In the genomic region with DNA sequence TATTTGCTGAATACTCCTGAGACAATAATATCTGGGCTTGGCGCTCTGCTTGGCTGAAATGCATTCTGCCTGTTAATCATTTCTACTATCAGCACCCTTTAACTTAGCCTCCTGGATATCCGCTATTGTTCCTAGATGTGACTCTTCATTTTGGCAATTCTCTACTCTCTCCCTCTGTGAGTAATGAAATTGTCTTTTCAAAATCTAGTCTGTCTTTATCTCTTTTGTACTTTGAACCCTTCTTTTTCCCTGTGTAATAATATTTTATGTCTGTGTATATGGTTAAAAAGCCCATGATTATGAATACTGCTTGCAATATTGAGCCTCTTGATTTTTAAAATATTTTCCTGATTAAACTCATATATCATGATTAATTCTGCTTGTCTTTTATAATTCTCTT, we compare ENCODE assay signal across 18 cellular contexts. TPM values are rescaled to one million over a fixed set of nuclear protein-coding genes. Genes with fewer than 3 reads are reported as not detected.
DNase-seq lines count a peak whose midpoint lies in the region; ATAC-seq and TF ChIP-seq lines count a peak whose summit lies in the region.
"Had no signal": no experiment of that assay in that cellular context is flagged by ENCODE, and none has a peak within 500 bp of the region (broad histone marks: within the 10 kb centered on the region; RNA-seq: fewer than 3 reads in every experiment).

No MANE protein-coding gene starts in this region.

- DNase-seq in activated naive CD8-positive, alpha-beta T cell treated with anti-CD3 and anti-CD28 coated beads, Interleukin-2, amount 50 U/mL, for 24 hours, result no peak
- DNase-seq in activated naive CD8-positive, alpha-beta T cell treated with anti-CD3 and anti-CD28 coated beads for 36 hours, result no peak
- DNase-seq in epithelial cell of prostate (ENCODE audit: low read depth, low spot score), result no peak
- no peak for DNase-seq in left colon
- DNase-seq in nephron progenitor cell, result no peak
- no peak for DNase-seq in natural killer cell
- DNase-seq in MG63, result no peak
- DNase-seq in progenitor cell of endocrine pancreas (ENCODE audit: low spot score, unreplicated experiment), result no peak
- DNase-seq: Calu3; CD8-positive, alpha-beta T cell; HFFc6; IMR-90 had no signal

- no peaks in the 10 kb centered on the region for H3K9me3 ChIP-seq in MG63
- H3K9me3 ChIP-seq: BLaER1 treated with 17β-estradiol and CSF1 and Interleukin-3, amounts not matched to agents 10 nM and 100 nM had no signal

- peaks cover 3% of the 10 kb centered on the region for H3K36me3 Mint-ChIP-seq in activated naive CD8-positive, alpha-beta T cell treated with anti-CD3 and anti-CD28 coated beads, Interleukin-2, amount 50 U/mL, for 24 hours (ENCODE audit: low read depth)
- H3K36me3 Mint-ChIP-seq in activated naive CD8-positive, alpha-beta T cell treated with anti-CD3 and anti-CD28 coated beads for 36 hours, result peaks cover 7% of the 10 kb centered on the region
- H3K36me3 Mint-ChIP-seq in nephron progenitor cell (ENCODE audit: low read depth), result no peaks in the 10 kb centered on the region
- no peaks in the 10 kb centered on the region for H3K36me3 Mint-ChIP-seq in natural killer cell
- no peaks in the 10 kb centered on the region for H3K36me3 Mint-ChIP-seq in progenitor cell of endocrine pancreas (ENCODE audit: insufficient read depth)
- H3K36me3 Mint-ChIP-seq: CD8-positive, alpha-beta T cell had no signal

- H3K36me3 ChIP-seq in MG63, result no peaks in the 10 kb centered on the region
- H3K36me3 ChIP-seq: BLaER1 treated with 17β-estradiol and CSF1 and Interleukin-3, amounts not matched to agents 10 nM and 100 nM had no signal

- H3K4me3 ChIP-seq in MG63, result no peak overlapping the region
- H3K4me3 ChIP-seq: BLaER1 treated with 17β-estradiol and CSF1 and Interleukin-3, amounts not matched to agents 10 nM and 100 nM; GM12878; GM23338 had no signal

- H3K4me3 Mint-ChIP-seq in activated naive CD8-positive, alpha-beta T cell treated with anti-CD3 and anti-CD28 coated beads, Interleukin-2, amount 50 U/mL, for 24 hours, result no peak overlapping the region
- no peak overlapping the region for H3K4me3 Mint-ChIP-seq in activated naive CD8-positive, alpha-beta T cell treated with anti-CD3 and anti-CD28 coated beads for 36 hours
- H3K4me3 Mint-ChIP-seq in nephron progenitor cell, result no peak overlapping the region
- H3K4me3 Mint-ChIP-seq in natural killer cell, result no peak overlapping the region
- H3K4me3 Mint-ChIP-seq in progenitor cell of endocrine pancreas (ENCODE audit: low read depth), result no peak overlapping the region
- H3K4me3 Mint-ChIP-seq: B cell; CD8-positive, alpha-beta T cell; GM23338; HFFc6 had no signal

- no peaks in the 10 kb centered on the region for H3K9me3 Mint-ChIP-seq in activated naive CD8-positive, alpha-beta T cell treated with anti-CD3 and anti-CD28 coated beads, Interleukin-2, amount 50 U/mL, for 24 hours
- peaks cover 1% of the 10 kb centered on the region for H3K9me3 Mint-ChIP-seq in activated naive CD8-positive, alpha-beta T cell treated with anti-CD3 and anti-CD28 coated beads for 36 hours
- H3K9me3 Mint-ChIP-seq in nephron progenitor cell, result peaks cover 3% of the 10 kb centered on the region
- H3K9me3 Mint-ChIP-seq in natural killer cell, result no peaks in the 10 kb centered on the region
- H3K9me3 Mint-ChIP-seq in progenitor cell of endocrine pancreas (ENCODE audit: low read depth), result no peaks in the 10 kb centered on the region
- H3K9me3 Mint-ChIP-seq: CD8-positive, alpha-beta T cell; HFFc6 had no signal

- H3K27ac ChIP-seq in epithelial cell of prostate, result peak overlapping the region; percentile 64
- H3K27ac ChIP-seq: 22Rv1; BLaER1 treated with 17β-estradiol and CSF1 and Interleukin-3, amounts not matched to agents 10 nM and 100 nM had no signal

- H3K27ac Mint-ChIP-seq in activated naive CD8-positive, alpha-beta T cell treated with anti-CD3 and anti-CD28 coated beads, Interleukin-2, amount 50 U/mL, for 24 hours, result peak overlapping the region; percentile 24
- H3K27ac Mint-ChIP-seq in activated naive CD8-positive, alpha-beta T cell treated with anti-CD3 and anti-CD28 coated beads for 36 hours, result no peak overlapping the region
- H3K27ac Mint-ChIP-seq in nephron progenitor cell, result peak overlapping the region; percentile 8
- no peak overlapping the region for H3K27ac Mint-ChIP-seq in natural killer cell
- H3K27ac Mint-ChIP-seq in progenitor cell of endocrine pancreas, result no peak overlapping the region
- H3K27ac Mint-ChIP-seq: B cell; CD8-positive, alpha-beta T cell; GM23338; HFFc6 had no signal

- peaks cover 52% of the 10 kb centered on the region for H3K4me1 Mint-ChIP-seq in activated naive CD8-positive, alpha-beta T cell treated with anti-CD3 and anti-CD28 coated beads, Interleukin-2, amount 50 U/mL, for 24 hours
- peaks cover 29% of the 10 kb centered on the region for H3K4me1 Mint-ChIP-seq in activated naive CD8-positive, alpha-beta T cell treated with anti-CD3 and anti-CD28 coated beads for 36 hours
- peaks cover 32% of the 10 kb centered on the region for H3K4me1 Mint-ChIP-seq in nephron progenitor cell
- no peaks in the 10 kb centered on the region for H3K4me1 Mint-ChIP-seq in natural killer cell
- H3K4me1 Mint-ChIP-seq in progenitor cell of endocrine pancreas (ENCODE audit: low read depth), result peaks cover 7% of the 10 kb centered on the region
- H3K4me1 Mint-ChIP-seq: B cell had no signal

- intact Hi-C loops in left colon (cut with DNase I, micrococcal nuclease), result no loop called here
- intact Hi-C loops in natural killer cell (cut with micrococcal nuclease), result no loop called here

- H3K27me3 Mint-ChIP-seq in activated naive CD8-positive, alpha-beta T cell treated with anti-CD3 and anti-CD28 coated beads, Interleukin-2, amount 50 U/mL, for 24 hours, result peaks cover 20% of the 10 kb centered on the region
- peaks cover 13% of the 10 kb centered on the region for H3K27me3 Mint-ChIP-seq in activated naive CD8-positive, alpha-beta T cell treated with anti-CD3 and anti-CD28 coated beads for 36 hours
- H3K27me3 Mint-ChIP-seq in nephron progenitor cell (ENCODE audit: low read depth, poor library complexity) (peaks cover 16% of the 10 kb centered on the region), natural killer cell (ENCODE audit: low read depth in 2 of 2) (peaks cover 44 to 52% of the 10 kb centered on the region in 2 donors), progenitor cell of endocrine pancreas (peaks cover 33% of the 10 kb centered on the region)

- no peaks in the 10 kb centered on the region; the same call in 1 of the 2 replicates for H3K27me3 ChIP-seq in MG63
- H3K27me3 ChIP-seq: BLaER1 treated with 17β-estradiol and CSF1 and Interleukin-3, amounts not matched to agents 10 nM and 100 nM had no signal

- TF ChIP-seq CTCF in nephron progenitor cell (IDR thresholded peaks at IDR 0.05) (no peak), natural killer cell (IDR thresholded peaks at IDR 0.05) (no peak), progenitor cell of endocrine pancreas (IDR thresholded peaks at IDR 0.05; ENCODE audit: unreplicated experiment) (no peak)

- ATAC-seq in activated naive CD8-positive, alpha-beta T cell treated with anti-CD3 and anti-CD28 coated beads, Interleukin-2, amount 50 U/mL, for 24 hours, result no peak
- ATAC-seq in left colon, result peak; percentile 71
- ATAC-seq in natural killer cell, result no peak
- ATAC-seq: CD8-positive, alpha-beta T cell; GM12878; GM23338; HCT116 had no signal

RNA-seq across cellular contexts. Expression of a gene that starts 6.2 kb away (rescaled TPM):
- 10 to 100 TPM; 34.3 to 35.2 TPM for total RNA-seq in activated naive CD8-positive, alpha-beta T cell treated with anti-CD3 and anti-CD28 coated beads for 36 hours
- total RNA-seq in left colon, result 10 to 100 TPM; 40.8 to 44.0 TPM
- 10 to 100 TPM; 34.7 to 49.1 (median 38.5) TPM for total RNA-seq in natural killer cell
- 10.9 and 11.7 TPM in 2 replicates for total RNA-seq in MG63 (2014; rRNA removed; shearing (Covaris generic); ENCODE audit: low replicate concordance)
- 45.6 and 53.7 TPM in 2 replicates for total RNA-seq in progenitor cell of endocrine pancreas

Comparison
In these comparisons a context has a peak if more than half of its experiments do, and no peak if none do; other contexts are left out.
1. H3K27ac Mint-ChIP-seq: peak in activated naive CD8-positive, alpha-beta T cell treated with anti-CD3 and anti-CD28 coated beads, Interleukin-2, amount 50 U/mL, for 24 hours (single experiment) and nephron progenitor cell (single experiment); none in activated naive CD8-positive, alpha-beta T cell treated with anti-CD3 and anti-CD28 coated beads for 36 hours (single experiment), natural killer cell (0 of 2) and progenitor cell of endocrine pancreas (single experiment).